ENCODE assay signal across 23 cellular contexts in the genomic region with DNA sequence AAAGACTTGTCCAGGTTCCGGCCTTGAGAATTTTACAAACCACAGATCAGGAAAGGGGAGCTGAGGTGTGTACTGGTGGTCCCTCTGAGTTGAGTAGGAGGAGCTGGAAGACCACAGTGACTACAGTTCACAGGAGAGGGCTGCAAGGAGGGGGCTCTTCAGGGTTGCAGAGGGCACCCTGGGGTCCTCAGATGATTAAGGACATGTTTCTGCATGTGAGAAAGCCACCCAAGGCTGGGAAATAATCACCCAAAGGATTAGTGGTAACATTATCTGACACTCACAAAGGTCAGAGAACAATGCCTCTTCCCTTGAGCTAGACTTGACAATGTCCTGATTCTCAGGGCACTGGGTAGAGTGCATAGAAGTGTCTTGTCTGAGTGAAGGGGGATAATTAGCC.
"Had no signal": no experiment of that assay in that cellular context is flagged by ENCODE, and none has a peak within 500 bp of the region (broad histone marks: within the 10 kb centered on the region; RNA-seq: fewer than 3 reads in every experiment).

No MANE protein-coding gene starts in this region.

- H3K4me1 Mint-ChIP-seq: activated CD8-positive, alpha-beta memory T cell treated with anti-CD3 and anti-CD28 coated beads, Interleukin-2, amount 10 ng/mL, durations not matched to agents 7 days and 5 days; activated naive CD4-positive, alpha-beta T cell treated with anti-CD3 and anti-CD28 coated beads, Interleukin-2, amount 50 U/mL, for 24 hours; naive thymus-derived CD4-positive, alpha-beta T cell; stimulated activated naive B cell treated with anti-CD40 and anti-IgM and Interleukin-4, amounts not matched to agents 10 μg/mL and 1 μg/mL and 100 μg/mL, for 72 hours had no signal

- H3K4me1 ChIP-seq: parathyroid adenoma, thyroid gland had no signal

- H3K9ac ChIP-seq: parathyroid adenoma had no signal

- H3K4me3 Mint-ChIP-seq: activated CD8-positive, alpha-beta memory T cell treated with anti-CD3 and anti-CD28 coated beads, Interleukin-2, amount 10 ng/mL, durations not matched to agents 7 days and 5 days; activated CD8-positive, alpha-beta T cell treated with anti-CD3 and anti-CD28 coated beads, Interleukin-2, amount 10 ng/mL, durations not matched to agents 7 days and 5 days; activated naive CD4-positive, alpha-beta T cell treated with anti-CD3 and anti-CD28 coated beads, Interleukin-2, amount 50 U/mL, for 24 hours; mesothelial cell of epicardium; naive thymus-derived CD4-positive, alpha-beta T cell; stimulated activated naive B cell treated with anti-CD40 and anti-IgM and Interleukin-4, amounts not matched to agents 10 μg/mL and 1 μg/mL and 100 μg/mL, for 72 hours; WTC11 had no signal

- H3K27ac Mint-ChIP-seq: activated CD8-positive, alpha-beta memory T cell treated with anti-CD3 and anti-CD28 coated beads, Interleukin-2, amount 10 ng/mL, durations not matched to agents 7 days and 5 days; activated CD8-positive, alpha-beta T cell treated with anti-CD3 and anti-CD28 coated beads, Interleukin-2, amount 10 ng/mL, durations not matched to agents 7 days and 5 days; activated naive CD4-positive, alpha-beta T cell treated with anti-CD3 and anti-CD28 coated beads, Interleukin-2, amount 50 U/mL, for 24 hours; activated T-helper 2 cell treated with anti-CD3 and anti-CD28 coated beads, Interferon-gamma antibody, Interleukin-2, Interleukin-4, amounts not matched to agents 10 μg/mL and 5 μg/mL and 100 μg/mL, durations not matched to agents 14 hours and 24 hours and 36 hours; mesothelial cell of epicardium; naive thymus-derived CD4-positive, alpha-beta T cell; stimulated activated naive B cell treated with anti-CD40 and anti-IgM and Interleukin-4, amounts not matched to agents 10 μg/mL and 1 μg/mL and 100 μg/mL, for 72 hours; WTC11 had no signal

- DNase-seq: activated CD8-positive, alpha-beta memory T cell treated with anti-CD3 and anti-CD28 coated beads, Interleukin-2, amount 10 ng/mL, durations not matched to agents 7 days and 5 days; activated CD8-positive, alpha-beta T cell treated with anti-CD3 and anti-CD28 coated beads, Interleukin-2, amount 10 ng/mL, durations not matched to agents 7 days and 5 days; activated T-cell treated with anti-CD3 and anti-CD28 coated beads, Interleukin-2, amount 50 U/mL, for 48 hours; cerebellar nuclear complex; cortex of kidney; islet precursor cell; left cardiac atrium; left ventricle myocardium superior; naive thymus-derived CD4-positive, alpha-beta T cell; nucleus accumbens; psoas muscle; stimulated activated CD4-positive, alpha-beta T cell treated with anti-CD3 and anti-CD28 coated beads, Interleukin-15, amount 100 ng/mL, for 24 hours; stimulated activated CD4-positive, alpha-beta T cell treated with anti-CD3 and anti-CD28 coated beads, Interleukin-2, amount 100 ng/mL, for 24 hours; stimulated activated naive B cell treated with anti-CD40 and anti-IgM and Interleukin-4, amounts not matched to agents 10 μg/mL and 1 μg/mL and 100 μg/mL, for 72 hours; stomach; T-helper 2 cell; thyroid gland had no signal

- H3K27me3 ChIP-seq: cardiac muscle cell, stomach, thyroid gland had no signal

- H3K36me3 ChIP-seq: cardiac muscle cell, stomach, thyroid gland had no signal

- H3K9me3 Mint-ChIP-seq: activated T-helper 2 cell treated with anti-CD3 and anti-CD28 coated beads, Interferon-gamma antibody, Interleukin-2, Interleukin-4, amounts not matched to agents 10 μg/mL and 5 μg/mL and 100 μg/mL, durations not matched to agents 14 hours and 24 hours and 36 hours had no signal

- H3K4me3 ChIP-seq: cardiac muscle cell, psoas muscle, stomach, thyroid gland had no signal

- H3K79me2 ChIP-seq: parathyroid adenoma had no signal

- H3K27ac ChIP-seq: cardiac muscle cell, parathyroid adenoma, psoas muscle, stomach, thyroid gland had no signal

- H3K9me3 ChIP-seq: thyroid gland had no signal

- H2AFZ ChIP-seq: parathyroid adenoma had no signal

- H3K36me3 Mint-ChIP-seq: activated CD8-positive, alpha-beta memory T cell treated with anti-CD3 and anti-CD28 coated beads, Interleukin-2, amount 10 ng/mL, durations not matched to agents 7 days and 5 days; activated naive CD4-positive, alpha-beta T cell treated with anti-CD3 and anti-CD28 coated beads, Interleukin-2, amount 50 U/mL, for 24 hours; naive thymus-derived CD4-positive, alpha-beta T cell; stimulated activated naive B cell treated with anti-CD40 and anti-IgM and Interleukin-4, amounts not matched to agents 10 μg/mL and 1 μg/mL and 100 μg/mL, for 72 hours had no signal

- H3K27me3 Mint-ChIP-seq: activated CD8-positive, alpha-beta memory T cell treated with anti-CD3 and anti-CD28 coated beads, Interleukin-2, amount 10 ng/mL, durations not matched to agents 7 days and 5 days had no signal

- ATAC-seq: activated CD8-positive, alpha-beta memory T cell treated with anti-CD3 and anti-CD28 coated beads, Interleukin-2, amount 10 ng/mL, durations not matched to agents 7 days and 5 days; activated CD8-positive, alpha-beta T cell treated with anti-CD3 and anti-CD28 coated beads, Interleukin-2, amount 10 ng/mL, durations not matched to agents 7 days and 5 days; left cardiac atrium; left ventricle myocardium superior; naive thymus-derived CD4-positive, alpha-beta T cell; psoas muscle; stimulated activated naive B cell treated with anti-CD40 and anti-IgM and Interleukin-4, amounts not matched to agents 10 μg/mL and 1 μg/mL and 100 μg/mL, for 72 hours; WTC11 had no signal
